In the genomic region with DNA sequence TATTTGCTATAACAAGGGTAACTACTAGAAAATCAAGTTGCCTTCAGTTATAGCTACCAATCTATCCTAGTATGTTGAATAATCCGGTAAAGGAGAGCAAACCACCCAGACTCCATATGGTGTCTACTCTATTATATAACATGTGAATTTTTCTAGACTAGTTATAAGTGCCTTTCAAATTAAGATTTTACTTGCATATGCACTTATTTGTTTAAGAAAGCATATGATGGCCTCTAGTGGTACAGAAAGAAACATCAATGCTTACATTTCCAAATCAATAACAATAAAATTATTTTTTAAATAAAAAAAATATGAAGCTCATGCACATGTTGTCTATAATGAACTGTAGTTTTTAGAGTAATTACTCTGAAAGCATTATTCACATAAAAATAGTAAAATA, we compare ENCODE assay signal across 19 cellular contexts.
DNase-seq lines count a peak whose midpoint lies in the region; ATAC-seq and TF ChIP-seq lines count a peak whose summit lies in the region.
"Had no signal": no experiment of that assay in that cellular context is flagged by ENCODE, and none has a peak within 500 bp of the region (broad histone marks: within the 10 kb centered on the region; RNA-seq: fewer than 3 reads in every experiment).

No MANE protein-coding gene starts in this region.

- ATAC-seq in heart right ventricle (no peak), heart left ventricle (no peak)
- ATAC-seq: CD8-positive, alpha-beta T cell; stimulated activated naive B cell treated with anti-CD40 and anti-IgM and Interleukin-4, amounts not matched to agents 10 μg/mL and 1 μg/mL and 100 μg/mL, for 72 hours had no signal

- 83 to 95% methylated on average over 1 of the region's 1 CpG for WGBS in heart right ventricle, 2 donors
- 82 to 96% (median 87%) methylated on average over 1 of the region's 1 CpG for WGBS in heart left ventricle, 4 donors
- WGBS in testis, 2 donors = 89 to 93% methylated on average over 1 of the region's 1 CpG

- no peak overlapping the region for H3K27ac ChIP-seq in heart right ventricle
- no peak overlapping the region for H3K27ac ChIP-seq in heart left ventricle
- H3K27ac ChIP-seq in fibroblast of lung (ENCODE audit: insufficient read depth, low read length) = no peak overlapping the region
- no peak overlapping the region for H3K27ac ChIP-seq in testis
- H3K27ac ChIP-seq: esophagus squamous epithelium, transverse colon had no signal

- no peak overlapping the region for H2AFZ ChIP-seq in fibroblast of lung (ENCODE audit: low read length)

- no peaks in the 10 kb centered on the region for H3K27me3 ChIP-seq in heart right ventricle
- H3K27me3 ChIP-seq in heart left ventricle = no peaks in the 10 kb centered on the region
- no peaks in the 10 kb centered on the region for H3K27me3 ChIP-seq in fibroblast of lung (ENCODE audit: control insufficient read depth, insufficient read depth, low read length)
- H3K27me3 ChIP-seq in testis = no peaks in the 10 kb centered on the region
- H3K27me3 ChIP-seq: esophagus squamous epithelium, transverse colon had no signal

- intact Hi-C loops in heart right ventricle (cut with DNase I) = no loop called here
- intact Hi-C loops in heart left ventricle (cut with DNase I) = no loop called here
- intact Hi-C loops in testis (cut with DNase I; ENCODE audit: low total_unique reads) = no loop called here

- H3K4me1 ChIP-seq in heart right ventricle = no peaks in the 10 kb centered on the region
- H3K4me1 ChIP-seq in heart left ventricle = no peaks in the 10 kb centered on the region
- no peaks in the 10 kb centered on the region for H3K4me1 ChIP-seq in fibroblast of lung (ENCODE audit: control insufficient read depth, extremely low read depth, insufficient read depth, low read length)
- no peaks in the 10 kb centered on the region for H3K4me1 ChIP-seq in testis
- H3K4me1 ChIP-seq: esophagus squamous epithelium, transverse colon had no signal

- no peak for TF ChIP-seq POLR2A in heart left ventricle (IDR thresholded peaks at IDR 0.05)
- TF ChIP-seq POLR2A in testis (IDR thresholded peaks at IDR 0.05) = no peak

- no peak overlapping the region for H3K4me2 ChIP-seq in fibroblast of lung (ENCODE audit: extremely low read depth, insufficient read depth, low read length)

- TF ChIP-seq CTCF in heart right ventricle (IDR thresholded peaks at IDR 0.05) = peak in 5 of 9 donors; percentile 7 to 18 (median 12)
- TF ChIP-seq CTCF in heart left ventricle (IDR thresholded peaks at IDR 0.05) = peak in 4 of 12 donors; percentile 9 to 23 (median 18)
- TF ChIP-seq CTCF in fibroblast of lung (conservative IDR thresholded peaks at IDR 0.05 in 1 of 2, IDR thresholded peaks at IDR 0.05 in 1 of 2; ENCODE audit: low read depth in 1 of 2, low read length in 2 of 2) = no peak
- no peak for TF ChIP-seq CTCF in testis (IDR thresholded peaks at IDR 0.05)

- no peak overlapping the region for H3K9ac ChIP-seq in fibroblast of lung (ENCODE audit: insufficient read depth, low read length)

- no peaks in the 10 kb centered on the region for H3K36me3 ChIP-seq in heart right ventricle
- no peaks in the 10 kb centered on the region for H3K36me3 ChIP-seq in heart left ventricle
- no peaks in the 10 kb centered on the region for H3K36me3 ChIP-seq in fibroblast of lung (ENCODE audit: control insufficient read depth, insufficient read depth, low read length)
- no peaks in the 10 kb centered on the region for H3K36me3 ChIP-seq in testis (ENCODE audit: low read depth, missing control alignments)
- H3K36me3 ChIP-seq: esophagus squamous epithelium, transverse colon had no signal

- no peaks in the 10 kb centered on the region for H4K20me1 ChIP-seq in fibroblast of lung (ENCODE audit: control insufficient read depth, extremely low read depth, insufficient read depth, low read length)

- no peaks in the 10 kb centered on the region for H3K79me2 ChIP-seq in fibroblast of lung (ENCODE audit: control insufficient read depth, insufficient read depth, low read length)

- H3K4me3 ChIP-seq in heart right ventricle (no peak overlapping the region), heart left ventricle (no peak overlapping the region), fibroblast of lung (replicated peaks in 1 of 4; ENCODE audit: control extremely low read depth in 1 of 4, insufficient read depth in 1 of 4, low read depth in 3 of 4, low read length in 4 of 4) (no peak overlapping the region), testis (no peak overlapping the region)
- H3K4me3 ChIP-seq: esophagus squamous epithelium, transverse colon had no signal

- DNase-seq in heart right ventricle = no peak
- DNase-seq in heart left ventricle = no peak
- peak; percentile 2 for DNase-seq in RPMI7951 (ENCODE audit: low read depth)
- DNase-seq in fibroblast of lung (ENCODE audit: low read depth in 2 of 2) = peak; percentile 2 to 38
- no peak for DNase-seq in NCI-H748 treated with DMSO at 0.1 percent for 48 hours (lab: John Stamatoyannopoulos, UW)
- DNase-seq in CD1c-positive myeloid dendritic cell (ENCODE audit: extremely low spot score) = no peak
- DNase-seq in iPS-NIHi11 (ENCODE audit: low spot score) = no peak
- no peak for DNase-seq in testis
- DNase-seq: activated CD4-positive, alpha-beta T cell treated with anti-CD3 and anti-CD28 coated beads, Interleukin-2, amount 50 U/mL, for 1 hour; activated naive CD4-positive, alpha-beta T cell treated with anti-CD3 and anti-CD28 coated beads, Interleukin-2, amount 10 ng/mL, durations not matched to agents 7 days and 5 days; CD8-positive, alpha-beta T cell; esophagus squamous epithelium; hypothalamus; kidney glomerular epithelial cell; mesenchymal stem cell; NCI-H2029 treated with DMSO at 0.1 percent for 48 hours; nephron progenitor cell; stimulated activated naive B cell treated with anti-CD40 and anti-IgM and Interleukin-4, amounts not matched to agents 10 μg/mL and 1 μg/mL and 100 μg/mL, for 72 hours; transverse colon had no signal

- H3K9me3 ChIP-seq in heart right ventricle (no peaks in the 10 kb centered on the region), heart left ventricle (no peaks in the 10 kb centered on the region), fibroblast of lung (ENCODE audit: control insufficient read depth, insufficient read depth, low read depth, low read length) (no peaks in the 10 kb centered on the region), testis (no peaks in the 10 kb centered on the region)
- H3K9me3 ChIP-seq: esophagus squamous epithelium, transverse colon had no signal

Comparison
In these comparisons a context has a peak if more than half of its experiments do, and no peak if none do; other contexts are left out.
1. DNase-seq: peak in RPMI7951 (single experiment) and fibroblast of lung (2 of 2); none in heart right ventricle (0 of 2), heart left ventricle (0 of 5), NCI-H748 treated with DMSO at 0.1 percent for 48 hours (single experiment), CD1c-positive myeloid dendritic cell (single experiment), iPS-NIHi11 (single experiment) and testis (single experiment).
2. CTCF ChIP-seq: peak in heart right ventricle (5 of 9); none in fibroblast of lung (0 of 2) and testis (0 of 3).